18 cellular contexts compared by ENCODE assay signal in genomic region chr2:85434677-85435076, GRCh38. TPM values are rescaled to one million over a fixed set of nuclear protein-coding genes. Genes with fewer than 3 reads are reported as not detected.
A peak's percentile ranks its signal among the peaks of the same experiment; 100 is the strongest.
DNase-seq lines count a peak whose midpoint lies in the region; ATAC-seq and TF ChIP-seq lines count a peak whose summit lies in the region.
"Had no signal": no experiment of that assay in that cellular context is flagged by ENCODE, and none has a peak within 500 bp of the region (broad histone marks: within the 10 kb centered on the region; RNA-seq: fewer than 3 reads in every experiment).

No MANE protein-coding gene starts in this region.

- H3K36me3 Mint-ChIP-seq in naive thymus-derived CD8-positive, alpha-beta T cell: no peaks in the 10 kb centered on the region
- H3K36me3 Mint-ChIP-seq: CD8-positive, alpha-beta T cell had no signal

- intact Hi-C loops in left ventricle myocardium inferior (cut with micrococcal nuclease): no loop called here
- intact Hi-C loops in cardiac septum (cut with DNase I): no loop called here
- intact Hi-C loops in ovary (cut with DNase I): loop anchor here in 2 of 4 donors (5.0 kb wide), 1 partner anchor 103 kb away; the partner anchor contains the start of gene MAT2A (in 2 of the 2)

- TF ChIP-seq CTCF in left ventricle myocardium inferior (IDR thresholded peaks at IDR 0.05; ENCODE audit: borderline replicate concordance) (no peak), ovary (IDR thresholded peaks at IDR 0.05) (no peak), upper lobe of left lung (IDR thresholded peaks at IDR 0.05) (no peak)

- H3K4me3 ChIP-seq in left ventricle myocardium inferior (no peak overlapping the region), ovary (no peak overlapping the region), upper lobe of left lung (no peak overlapping the region)
- H3K4me3 ChIP-seq: lung, MG63, SJSA1 had no signal

- TF ChIP-seq POLR2A in ovary (IDR thresholded peaks at IDR 0.05) (no peak), upper lobe of left lung (IDR thresholded peaks at IDR 0.05) (no peak)

- H3K9me3 ChIP-seq in left ventricle myocardium inferior (replicated peaks): no peaks in the 10 kb centered on the region
- H3K9me3 ChIP-seq in ovary: no peaks in the 10 kb centered on the region
- H3K9me3 ChIP-seq in upper lobe of left lung: no peaks in the 10 kb centered on the region
- H3K9me3 ChIP-seq: MG63, SJSA1 had no signal

- 83 to 93% (median 92%) methylated on average over 6 to 7 of the region's 7 CpGs for WGBS in ovary, 3 donors
- 53 to 73% methylated on average over 4 to 7 of the region's 7 CpGs for WGBS in upper lobe of left lung, 2 donors

- H3K4me1 ChIP-seq in left ventricle myocardium inferior: peaks cover 63% of the 10 kb centered on the region
- H3K4me1 ChIP-seq in ovary (ENCODE audit: insufficient read depth): peaks cover 17% of the 10 kb centered on the region
- peaks cover 38 to 57% (median 48%) of the 10 kb centered on the region in 4 donors for H3K4me1 ChIP-seq in upper lobe of left lung

- no peaks in the 10 kb centered on the region for H3K27me3 Mint-ChIP-seq in naive thymus-derived CD8-positive, alpha-beta T cell

- no peaks in the 10 kb centered on the region for H3K9me3 Mint-ChIP-seq in naive thymus-derived CD8-positive, alpha-beta T cell
- H3K9me3 Mint-ChIP-seq: activated T-helper 1 cell treated with anti-CD3 and anti-CD28 coated beads, Interleukin-12 subunit alpha, Interleukin-12 subunit beta, Interleukin-2, Interleukin-4 antibody, amounts not matched to agents 30 ng/mL and 10 ng/mL and 1 ng/mL, durations not matched to agents 14 hours and 24 hours and 36 hours; CD8-positive, alpha-beta T cell had no signal

- DNase-seq in left ventricle myocardium inferior: no peak
- DNase-seq in cardiac septum (ENCODE audit: low spot score): no peak
- DNase-seq in epithelial cell of prostate (ENCODE audit: low read depth, low spot score): no peak
- DNase-seq in ovary: no peak
- DNase-seq in upper lobe of left lung: no peak
- DNase-seq in naive thymus-derived CD8-positive, alpha-beta T cell: no peak
- no peak for DNase-seq in T-helper 9 cell
- DNase-seq: activated CD4-positive, CD25-positive, alpha-beta regulatory T cell treated with anti-CD3 and anti-CD28 coated beads, Interleukin-2, amount 50 U/mL, for 72 hours; CD8-positive, alpha-beta T cell; DND-41; MG63; NCI-H1694 treated with DMSO at 0.1 percent for 48 hours; stimulated activated naive CD4-positive, alpha-beta T cell treated with Interleukin-2 at 50 U/mL for 16 hours had no signal

- POLR2A ChIA-PET in naive thymus-derived CD8-positive, alpha-beta T cell (lab: Charles Lee): interaction anchor here (11.5 kb wide), 1 partner anchor 105 kb away, joined by 119 read pairs; the partner anchor contains the start of gene MAT2A

- no peaks in the 10 kb centered on the region for H3K27me3 ChIP-seq in left ventricle myocardium inferior (ENCODE audit: low read depth)
- H3K27me3 ChIP-seq in ovary: no peaks in the 10 kb centered on the region
- H3K27me3 ChIP-seq in upper lobe of left lung: no peaks in the 10 kb centered on the region
- H3K27me3 ChIP-seq: MG63, SJSA1 had no signal

- TF ChIP-seq EP300 in ovary (IDR thresholded peaks at IDR 0.05): no peak
- TF ChIP-seq EP300 in upper lobe of left lung (IDR thresholded peaks at IDR 0.05): no peak

- H3K27ac Mint-ChIP-seq in naive thymus-derived CD8-positive, alpha-beta T cell: peak overlapping the region in 1 of 10 donors; percentile 79
- H3K27ac Mint-ChIP-seq: activated T-helper 1 cell treated with anti-CD3 and anti-CD28 coated beads, Interleukin-12 subunit alpha, Interleukin-12 subunit beta, Interleukin-2, Interleukin-4 antibody, amounts not matched to agents 30 ng/mL and 10 ng/mL and 1 ng/mL, durations not matched to agents 14 hours and 24 hours and 36 hours; CD8-positive, alpha-beta T cell had no signal

- H3K4me1 Mint-ChIP-seq in naive thymus-derived CD8-positive, alpha-beta T cell: peaks cover 12 to 38% (median 32%) of the 10 kb centered on the region in 4 donors

- no peak overlapping the region for H3K4me3 Mint-ChIP-seq in naive thymus-derived CD8-positive, alpha-beta T cell
- H3K4me3 Mint-ChIP-seq: CD8-positive, alpha-beta T cell had no signal

- H3K27ac ChIP-seq in left ventricle myocardium inferior (replicated peaks) (peak overlapping the region; percentile 96), epithelial cell of prostate (peak overlapping the region; percentile 58), ovary (peak overlapping the region; percentile 44 to 76), upper lobe of left lung (peak overlapping the region in 3 of 4 donors; percentile 57 to 98 (median 98))
- H3K27ac ChIP-seq: SJSA1 had no signal

- H3K36me3 ChIP-seq in left ventricle myocardium inferior (no peaks in the 10 kb centered on the region), ovary (no peaks in the 10 kb centered on the region), upper lobe of left lung (no peaks in the 10 kb centered on the region)
- H3K36me3 ChIP-seq: MG63, SJSA1 had no signal

- no peak for ATAC-seq in upper lobe of left lung (ENCODE audit: low FRiP score in 2 of 2)
- ATAC-seq in naive thymus-derived CD8-positive, alpha-beta T cell: no peak
- no peak for ATAC-seq in HG03460 (IDR thresholded peaks at IDR 0.05; ENCODE audit: unreplicated experiment)
- ATAC-seq: CD8-positive, alpha-beta T cell had no signal

RNA-seq across cellular contexts. Expression of gene SH2D6, which starts 16.2 kb away (rescaled TPM):
- total RNA-seq in left ventricle myocardium inferior (not detected), cardiac septum (not detected), ovary (1 to 10 TPM in 1 of 7 donors, under 1 TPM in 2, not detected in 4; 0.35 to 1.9 (median 0.48) TPM), upper lobe of left lung (under 1 TPM in 1 of 6 donors, not detected in 5; 0.51 TPM)
- under 1 TPM in 1 of 2 donors, not detected in 1; 0.12 TPM for polyA plus RNA-seq in ovary
- total RNA-seq in naive thymus-derived CD8-positive, alpha-beta T cell: 1 to 10 TPM; 1.3 to 2.2 TPM
- not detected for polyA plus RNA-seq in naive thymus-derived CD8-positive, alpha-beta T cell
- total RNA-seq: SJSA1 had no signal
- polyA plus RNA-seq: neural cell had no signal

RNA-seq across cellular contexts. Expression of gene CAPG, which starts 24.5 kb away (rescaled TPM):
- total RNA-seq in left ventricle myocardium inferior: 3.5 TPM
- total RNA-seq in cardiac septum: 7.4 TPM
- total RNA-seq in ovary: 10 to 100 TPM in 6 of 7 donors, 1 to 10 TPM in 1; 6.8 to 97.8 (median 23.6) TPM
- 10 to 100 TPM in 1 of 2 donors, 1 to 10 TPM in 1; 9.8 to 12.3 TPM for polyA plus RNA-seq in ovary
- total RNA-seq in upper lobe of left lung: 100 to 1,000 TPM; 169 to 611 (median 375) TPM
- total RNA-seq in naive thymus-derived CD8-positive, alpha-beta T cell: 1 to 10 TPM; 5.7 to 8.0 TPM
- polyA plus RNA-seq in naive thymus-derived CD8-positive, alpha-beta T cell: 10 to 100 TPM; 15.7 to 18.6 (median 16.8) TPM
- polyA plus RNA-seq: neural cell had no signal
